Comparison of ENCODE assay signal across 17 cellular contexts in the genomic region with DNA sequence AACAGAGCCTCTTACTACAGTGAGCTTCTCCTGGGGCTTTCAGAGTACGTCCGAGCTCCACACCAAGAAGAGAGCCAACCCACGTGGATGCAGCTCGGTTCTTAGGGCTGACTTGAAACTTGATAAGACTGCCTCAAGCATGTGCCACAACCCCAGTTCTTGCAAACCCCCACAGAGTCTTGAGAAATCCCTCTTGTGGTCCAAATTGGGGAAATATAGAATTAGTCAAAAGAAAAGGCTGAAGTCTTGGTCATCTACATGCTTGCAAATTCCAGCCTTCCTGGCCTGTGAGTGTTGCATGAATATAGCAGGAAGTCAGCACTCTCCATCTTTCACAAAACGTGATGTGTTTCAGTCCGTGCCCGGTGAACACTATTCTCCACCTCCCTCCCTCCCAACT.
"Had no signal": no experiment of that assay in that cellular context is flagged by ENCODE, and none has a peak within 500 bp of the region (broad histone marks: within the 10 kb centered on the region; RNA-seq: fewer than 3 reads in every experiment).

No MANE protein-coding gene starts in this region.

- DNase-seq: activated CD4-positive, alpha-beta T cell treated with anti-CD3 and anti-CD28 coated beads, Interleukin-2, amount 50 U/mL, for 48 hours; activated CD8-positive, alpha-beta memory T cell treated with anti-CD3 and anti-CD28 coated beads, Interleukin-2, amount 10 ng/mL, durations not matched to agents 7 days and 5 days; activated naive CD4-positive, alpha-beta T cell treated with anti-CD3 and anti-CD28 coated beads, Interleukin-2, amount 50 U/mL, for 16 hours; activated T-cell treated with anti-CD3 and anti-CD28 coated beads, Interleukin-2, amount 50 U/mL, for 24 hours; colonic mucosa; foreskin fibroblast; hippocampal formation; left ventricle myocardium superior; mesenchymal stem cell; occipital lobe; right cardiac atrium; small intestine; stimulated activated CD4-positive, alpha-beta T cell treated with anti-CD3 and anti-CD28 coated beads, Interleukin-4, amount 100 ng/mL, for 24 hours; stimulated activated naive CD4-positive, alpha-beta T cell treated with Interleukin-2 at 50 U/mL for 16 hours; transverse colon; WERI-Rb-1 had no signal

- H3K9me3 ChIP-seq: colonic mucosa, prostate gland, transverse colon had no signal

- H3K4me3 ChIP-seq: colonic mucosa, prostate gland, transverse colon had no signal

- ATAC-seq: activated CD8-positive, alpha-beta memory T cell treated with anti-CD3 and anti-CD28 coated beads, Interleukin-2, amount 10 ng/mL, durations not matched to agents 7 days and 5 days; left ventricle myocardium superior; right cardiac atrium had no signal

- H3K36me3 ChIP-seq: colonic mucosa, prostate gland, transverse colon, WERI-Rb-1 had no signal

- H3K4me1 ChIP-seq: colonic mucosa, prostate gland had no signal

- H3K27ac ChIP-seq: colonic mucosa, prostate gland, transverse colon, WERI-Rb-1 had no signal

- H3K27me3 ChIP-seq: colonic mucosa, transverse colon had no signal
